Comparison of ENCODE assay signal across 24 cellular contexts in the genomic region with DNA sequence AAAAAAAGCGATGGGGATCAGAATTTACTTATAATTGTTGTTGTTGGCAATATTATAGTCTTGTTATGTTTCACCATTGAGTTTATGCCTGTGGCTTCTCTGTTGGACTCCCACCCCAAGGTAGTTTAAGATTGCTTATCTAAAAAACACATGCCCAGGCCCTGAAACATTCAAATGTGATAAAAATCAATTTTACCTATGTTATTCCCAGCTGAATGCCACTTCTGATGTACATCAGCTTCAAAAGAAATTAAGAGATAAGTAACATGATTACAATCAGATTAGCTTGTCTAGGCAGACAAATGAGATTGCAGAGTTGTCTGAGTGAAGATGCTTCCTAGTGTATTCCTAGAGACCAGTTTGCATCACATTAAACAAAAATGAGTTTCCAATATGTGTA.
"Had no signal": no experiment of that assay in that cellular context is flagged by ENCODE, and none has a peak within 500 bp of the region (broad histone marks: within the 10 kb centered on the region; RNA-seq: fewer than 3 reads in every experiment).

No MANE protein-coding gene starts in this region.

- H3K36me3 ChIP-seq: esophagus muscularis mucosa, lower lobe of right lung, ovary, sigmoid colon, stomach, thyroid gland, vagina had no signal

- H3K4me3 ChIP-seq: esophagus muscularis mucosa, lower lobe of right lung, ovary, psoas muscle, sigmoid colon, stomach, thyroid gland, vagina had no signal

- ATAC-seq: left ventricle myocardium superior; lower lobe of right lung; natural killer cell; psoas muscle; right cardiac atrium; stimulated activated effector memory CD8-positive, alpha-beta T cell treated with anti-CD3 and anti-CD28 coated beads, Interleukin-12 subunit alpha, Interleukin-12 subunit beta, amount 100 ng/mL, for 72 hours had no signal

- H3K27ac ChIP-seq: esophagus muscularis mucosa, lower lobe of right lung, ovary, psoas muscle, sigmoid colon, stomach, thyroid gland, vagina had no signal

- DNase-seq: dermis blood vessel endothelial cell; effector memory CD4-positive, alpha-beta T cell; hypothalamus; immature natural killer cell; islet precursor cell; kidney glomerular epithelial cell; left ventricle myocardium superior; lower lobe of right lung; natural killer cell; occipital lobe; ovary; posterior cingulate gyrus; psoas muscle; sigmoid colon; stimulated activated CD4-positive, alpha-beta T cell treated with anti-CD3 and anti-CD28 coated beads, Interleukin-2, amount 100 ng/mL, for 24 hours; stimulated activated CD4-positive, alpha-beta T cell treated with anti-CD3 and anti-CD28 coated beads, Interleukin-4, amount 100 ng/mL, for 24 hours; stimulated activated naive CD4-positive, alpha-beta T cell treated with Interleukin-2 at 50 U/mL for 16 hours; stomach; thyroid gland; trophoblast cell had no signal

- H3K9me3 ChIP-seq: esophagus muscularis mucosa, ovary, psoas muscle, sigmoid colon, thyroid gland, vagina had no signal

- H3K4me1 ChIP-seq: esophagus muscularis mucosa, lower lobe of right lung, psoas muscle, sigmoid colon, stomach, thyroid gland, vagina had no signal

- H3K27me3 ChIP-seq: esophagus muscularis mucosa, ovary, sigmoid colon, stomach, thyroid gland, vagina had no signal
